34 cellular contexts compared by ENCODE assay signal in genomic region chr17:27564463-27564862, GRCh38.
DNase-seq lines count a peak whose midpoint lies in the region; ATAC-seq, FAIRE-seq and TF ChIP-seq lines count a peak whose summit lies in the region.
"Had no signal": no experiment of that assay in that cellular context is flagged by ENCODE, and none has a peak within 500 bp of the region (broad histone marks: within the 10 kb centered on the region; RNA-seq: fewer than 3 reads in every experiment).

No MANE protein-coding gene starts in this region.

- peaks cover 75% of the 10 kb centered on the region for H3K4me1 ChIP-seq in left ventricle myocardium inferior
- peaks cover 0 to 40% of the 10 kb centered on the region in 2 donors for H3K4me1 ChIP-seq in right atrium auricular region
- peaks cover 32 to 35% of the 10 kb centered on the region in 2 donors for H3K4me1 ChIP-seq in kidney (ENCODE audit: control insufficient read depth in 1 of 2, insufficient read depth in 1 of 2, low read depth in 1 of 2, low read length in 2 of 2)
- peaks cover 48% of the 10 kb centered on the region for H3K4me1 ChIP-seq in vagina
- H3K4me1 ChIP-seq in transverse colon, result peaks cover 6 to 27% (median 20%) of the 10 kb centered on the region in 4 donors
- H3K4me1 ChIP-seq in right lobe of liver, result peaks cover 0 to 7% (median under 1%) of the 10 kb centered on the region in 4 donors
- H3K4me1 ChIP-seq: BE2C had no signal

- no peak overlapping the region for H3K4me3 ChIP-seq in left ventricle myocardium inferior
- no peak overlapping the region for H3K4me3 ChIP-seq in right atrium auricular region
- no peak overlapping the region for H3K4me3 ChIP-seq in kidney (ENCODE audit: low read length in 2 of 2)
- H3K4me3 ChIP-seq in vagina, result no peak overlapping the region
- H3K4me3 ChIP-seq in transverse colon, result no peak overlapping the region
- no peak overlapping the region for H3K4me3 ChIP-seq in right lobe of liver
- H3K4me3 ChIP-seq: cardiac muscle cell, colonic mucosa, MG63, Peyer's patch had no signal

- FAIRE-seq in kidney (lab: Jason Lieb, UNC), result no peak
- FAIRE-seq: astrocyte, GM19239, keratinocyte had no signal

- in situ Hi-C loops in transverse colon (cut with MboI; ENCODE audit: low pct_ligation_motif_present in 1 of 4, low pct_unique_long_range_greater_than_20kb in 1 of 4, low sequenced_read_pairs in 3 of 4), result loop anchor here in 1 of 4 donors (10.0 kb wide), 1 partner anchor 60 kb away; no protein-coding TSS in a partner anchor

- no peak for ATAC-seq in GM18858 (IDR thresholded peaks at IDR 0.05; ENCODE audit: unreplicated experiment)
- ATAC-seq in right lobe of liver, result no peak
- ATAC-seq: activated T-helper 17 cell treated with anti-CD3 and anti-CD28 coated beads, Interleukin-2, amount 50 U/mL, for 72 hours; naive thymus-derived CD8-positive, alpha-beta T cell had no signal

- DNase-seq in left ventricle myocardium inferior (no peak), right atrium auricular region (ENCODE audit: low spot score) (no peak), UCSD-AML1 (lab: John Stamatoyannopoulos, UW; ENCODE audit: unreplicated experiment) (peak; percentile 50), kidney (peak; percentile 11), vagina (ENCODE audit: extremely low spot score in 2 of 2) (no peak), transverse colon (no peak), right lobe of liver (no peak)
- DNase-seq: activated B cell treated with CpG ODN at 0.5 μM for 24 hours; activated CD4-positive, alpha-beta T cell treated with anti-CD3 and anti-CD28 coated beads, Interleukin-2, amount 50 U/mL, for 48 hours; activated CD8-positive, alpha-beta memory T cell treated with anti-CD3 and anti-CD28 coated beads, Interleukin-2, amount 50 U/mL, for 4 hours; BE2C; colonic mucosa; effector CD8-positive, alpha-beta T cell; EL; GOT3; KG1; MG63; naive thymus-derived CD8-positive, alpha-beta T cell; NCI-H1105 treated with DMSO at 0.1 percent for 48 hours; NCI-H187 treated with DMSO at 0.1 percent for 48 hours; NCI-H524; occipital lobe; Peyer's patch; SHP77; stimulated activated CD4-positive, alpha-beta T cell treated with anti-CD3 and anti-CD28 coated beads, Interleukin-15, amount 100 ng/mL, for 24 hours; stimulated activated CD4-positive, alpha-beta T cell treated with anti-CD3 and anti-CD28 coated beads, Interleukin-4, amount 100 ng/mL, for 4 hours; T-helper 9 cell; trophoblast cell had no signal

- TF ChIP-seq POLR2A in vagina (IDR thresholded peaks at IDR 0.05), result no peak
- no peak for TF ChIP-seq POLR2A in transverse colon (IDR thresholded peaks at IDR 0.05)
- TF ChIP-seq POLR2A in right lobe of liver (IDR thresholded peaks at IDR 0.05), result no peak

- H3K27ac ChIP-seq in left ventricle myocardium inferior (replicated peaks) (peak overlapping the region; percentile 52), right atrium auricular region (no peak overlapping the region), kidney (ENCODE audit: low read depth in 2 of 2, low read length in 2 of 2) (peak overlapping the region in 1 of 2 donors; percentile 24), vagina (peak overlapping the region; percentile 5), transverse colon (no peak overlapping the region), right lobe of liver (no peak overlapping the region)
- H3K27ac ChIP-seq: cardiac muscle cell, colonic mucosa, Peyer's patch had no signal

- intact Hi-C loops in left ventricle myocardium inferior (cut with micrococcal nuclease) (no loop called here), kidney (cut with DNase I) (no loop called here), vagina (cut with DNase I) (loop anchor here (10.0 kb wide), 1 partner anchor 110 kb away; the partner anchor contains the start of gene KSR1), transverse colon (cut with DNase I; ENCODE audit: low total_unique reads) (no loop called here), right lobe of liver (cut with DNase I) (no loop called here)

- H3K9ac ChIP-seq in kidney (ENCODE audit: low read length in 2 of 2), result no peak overlapping the region

- H3K9me3 ChIP-seq in left ventricle myocardium inferior (replicated peaks) (no peaks in the 10 kb centered on the region), right atrium auricular region (no peaks in the 10 kb centered on the region), kidney (ENCODE audit: control insufficient read depth in 1 of 2, low read length in 2 of 2) (no peaks in the 10 kb centered on the region), vagina (no peaks in the 10 kb centered on the region), transverse colon (no peaks in the 10 kb centered on the region), right lobe of liver (no peaks in the 10 kb centered on the region)
- H3K9me3 ChIP-seq: BE2C, colonic mucosa, MG63, Peyer's patch had no signal

- no peaks in the 10 kb centered on the region for H3K36me3 ChIP-seq in left ventricle myocardium inferior
- no peaks in the 10 kb centered on the region for H3K36me3 ChIP-seq in right atrium auricular region
- no peaks in the 10 kb centered on the region for H3K36me3 ChIP-seq in kidney (ENCODE audit: control insufficient read depth in 1 of 2, insufficient read depth in 2 of 2, low read length in 2 of 2)
- H3K36me3 ChIP-seq in vagina, result no peaks in the 10 kb centered on the region
- no peaks in the 10 kb centered on the region for H3K36me3 ChIP-seq in transverse colon
- no peaks in the 10 kb centered on the region for H3K36me3 ChIP-seq in right lobe of liver
- H3K36me3 ChIP-seq: BE2C, cardiac muscle cell, colonic mucosa, MG63, Peyer's patch had no signal

- no peak for TF ChIP-seq EP300 in transverse colon (IDR thresholded peaks at IDR 0.05; ENCODE audit: low read depth)

- WGBS in transverse colon (ENCODE audit: low coverage in 1 of 2), 2 donors, result 77% methylated on average over 2 of the region's 2 CpGs; no CpG with 5 or more reads in 1 of the 2 donors
- WGBS in right lobe of liver (ENCODE audit: insufficient coverage, low coverage, low lambda C conversion rate, missing lambda C conversion rate), result 79% methylated on average over 2 of the region's 2 CpGs

- H3K27me3 ChIP-seq in left ventricle myocardium inferior (ENCODE audit: low read depth), result no peaks in the 10 kb centered on the region
- no peaks in the 10 kb centered on the region for H3K27me3 ChIP-seq in right atrium auricular region
- no peaks in the 10 kb centered on the region for H3K27me3 ChIP-seq in vagina
- no peaks in the 10 kb centered on the region for H3K27me3 ChIP-seq in transverse colon
- H3K27me3 ChIP-seq in right lobe of liver, result no peaks in the 10 kb centered on the region
- H3K27me3 ChIP-seq: BE2C, cardiac muscle cell, colonic mucosa, MG63, Peyer's patch had no signal

- no peak for TF ChIP-seq CTCF in left ventricle myocardium inferior (IDR thresholded peaks at IDR 0.05; ENCODE audit: borderline replicate concordance)
- TF ChIP-seq CTCF in right atrium auricular region (IDR thresholded peaks at IDR 0.05), result no peak
- no peak for TF ChIP-seq CTCF in kidney (IDR thresholded peaks at IDR 0.05; ENCODE audit: borderline replicate concordance, extremely low read depth, insufficient read depth)
- no peak for TF ChIP-seq CTCF in vagina (IDR thresholded peaks at IDR 0.05)
- no peak for TF ChIP-seq CTCF in transverse colon (IDR thresholded peaks at IDR 0.05)
- TF ChIP-seq CTCF in right lobe of liver (IDR thresholded peaks at IDR 0.05), result no peak

Comparison
In these comparisons a context has a peak if more than half of its experiments do, and no peak if none do; other contexts are left out.
1. H3K27ac ChIP-seq: peak in left ventricle myocardium inferior (single experiment) and vagina (single experiment); none in right atrium auricular region (0 of 2), transverse colon (0 of 4) and right lobe of liver (0 of 3).
2. DNase-seq: peak in UCSD-AML1 (single experiment) and kidney (single experiment); none in left ventricle myocardium inferior (single experiment), right atrium auricular region (single experiment), vagina (0 of 2), transverse colon (single experiment) and right lobe of liver (0 of 3).